Comparison of ENCODE assay signal across 9 cellular contexts in the genomic region with DNA sequence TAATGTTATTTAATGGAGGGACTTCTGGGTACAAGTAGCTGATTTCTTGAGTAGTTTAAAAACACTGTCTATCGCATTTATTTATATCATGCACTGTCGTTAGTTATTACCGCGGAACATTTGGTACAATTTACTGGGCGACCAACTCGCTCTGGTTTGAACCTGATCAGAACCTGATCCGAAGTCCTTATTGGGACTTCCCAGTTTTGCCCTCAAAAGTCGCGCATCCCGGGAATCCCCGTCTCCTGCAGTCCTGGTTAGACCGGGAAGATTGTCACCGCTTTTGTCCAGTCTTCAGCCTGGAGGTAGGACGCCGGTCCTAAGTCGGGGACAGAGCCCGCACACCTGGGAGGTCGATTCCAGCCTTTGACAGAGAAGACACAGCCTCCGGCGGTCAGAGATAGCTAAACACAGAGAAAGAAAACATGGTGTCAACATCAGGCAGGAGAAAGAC. TPM values are rescaled to one million over a fixed set of nuclear protein-coding genes. Genes with fewer than 3 reads are reported as not detected.
DNase-seq lines count a peak whose midpoint lies in the region; ATAC-seq and TF ChIP-seq lines count a peak whose summit lies in the region.
"Had no signal": no experiment of that assay in that cellular context is flagged by ENCODE, and none has a peak within 500 bp of the region (broad histone marks: within the 10 kb centered on the region; RNA-seq: fewer than 3 reads in every experiment).

No MANE protein-coding gene starts in this region.

- H3K9ac ChIP-seq in HCT116 (ENCODE audit: low read length) (peak overlapping the region; percentile 93), SU-DHL-6 (ENCODE audit: low read length) (peak overlapping the region; percentile 87)

- no peak for TF ChIP-seq EP300 in stomach (IDR thresholded peaks at IDR 0.05)

- no peaks in the 10 kb centered on the region for H3K27me3 Mint-ChIP-seq in dendritic cell treated with granulocyte-macrophage colony-stimulating factor and Interleukin-4, amounts not matched to agents 40 ng/mL and 50 ng/mL, for 4 days

- RAD21 ChIA-PET in HCT116 (lab: Charles Lee; ENCODE audit: low non-redundant PET in 1 of 2, low total read pairs in 2 of 2, uncharacterized antibody in 2 of 2, unreplicated experiment in 2 of 2) = no interaction called here

- H3K9me3 ChIP-seq in HCT116 (ENCODE audit: control insufficient read depth in 1 of 2, insufficient read depth in 1 of 2, low read depth in 1 of 2, low read length in 2 of 2) (no peaks in the 10 kb centered on the region), SU-DHL-6 (ENCODE audit: insufficient read depth, low read length) (no peaks in the 10 kb centered on the region), lower lobe of right lung (no peaks in the 10 kb centered on the region), stomach (no peaks in the 10 kb centered on the region)

- H4K20me1 ChIP-seq in HCT116 (ENCODE audit: insufficient read depth) (no peaks in the 10 kb centered on the region), SU-DHL-6 (ENCODE audit: low read depth, low read length) (no peaks in the 10 kb centered on the region)

- WGBS in stomach, 5 donors = 1 to 2% (median 1%) methylated on average over 20 of the region's 20 CpGs

- CTCF ChIA-PET in HCT116 (lab: Charles Lee) = no interaction called here

- peaks cover 24% of the 10 kb centered on the region for H3K4me1 Mint-ChIP-seq in dendritic cell treated with granulocyte-macrophage colony-stimulating factor and Interleukin-4, amounts not matched to agents 40 ng/mL and 50 ng/mL, for 4 days (ENCODE audit: low read depth)

- H2AFZ ChIP-seq in HCT116 (ENCODE audit: low read depth, low read length, poor library complexity, severe bottlenecking) = no peak overlapping the region
- H2AFZ ChIP-seq in SU-DHL-6 (ENCODE audit: low read depth, low read length, severe bottlenecking) = peak overlapping the region; percentile 80

- intact Hi-C loops in HCT116 (cut with micrococcal nuclease) = no loop called here
- intact Hi-C loops in dendritic cell treated with granulocyte-macrophage colony-stimulating factor and Interleukin-4, amounts not matched to agents 40 ng/mL and 50 ng/mL, for 4 days (cut with micrococcal nuclease) = loop anchor here (2.0 to 5.0 kb wide), 2 partner anchors 34 to 1120 kb away; a partner anchor contains a TSS
- intact Hi-C loops in lower lobe of right lung (cut with DNase I) = no loop called here
- intact Hi-C loops in stomach (cut with DNase I; ENCODE audit: low total_unique reads) = no loop called here

- H3K4me1 ChIP-seq in HCT116 (ENCODE audit: control insufficient read depth in 1 of 2, insufficient read depth in 2 of 2, low read length in 2 of 2) = peaks cover 9 to 20% of the 10 kb centered on the region in 2 experiments; a peak in 3 of 4 replicates
- H3K4me1 ChIP-seq in lower lobe of right lung = peaks cover 16% of the 10 kb centered on the region
- H3K4me1 ChIP-seq in stomach = peaks cover 15 to 32% (median 24%) of the 10 kb centered on the region in 4 donors

- H3K79me2 ChIP-seq in HCT116 (ENCODE audit: insufficient read depth, low read length) (peaks cover 19% of the 10 kb centered on the region), SU-DHL-6 (ENCODE audit: insufficient read depth, low read length) (0 out of 2 replicates have a peak, but pooled peaks cover 3% of the 10 kb centered on the region)

- peak overlapping the region; percentile 99 for H3K4me3 Mint-ChIP-seq in dendritic cell treated with granulocyte-macrophage colony-stimulating factor and Interleukin-4, amounts not matched to agents 40 ng/mL and 50 ng/mL, for 4 days

- TF ChIP-seq CTCF in HCT116 (IDR thresholded peaks at IDR 0.05 in 2 of 3, conservative IDR thresholded peaks at IDR 0.05 in 1 of 3; ENCODE audit: borderline replicate concordance in 1 of 3, insufficient read depth in 1 of 3, low read depth in 2 of 3, low read length in 2 of 3) (no peak), SU-DHL-6 (IDR thresholded peaks at IDR 0.05; ENCODE audit: insufficient read depth, low read length, poor library complexity, severe bottlenecking) (no peak), lower lobe of right lung (IDR thresholded peaks at IDR 0.05) (no peak), stomach (IDR thresholded peaks at IDR 0.05) (no peak)

- peak overlapping the region; percentile 96 for H3K4me2 ChIP-seq in HCT116 (ENCODE audit: low read length)
- H3K4me2 ChIP-seq in SU-DHL-6 (ENCODE audit: low read depth, low read length, poor library complexity, severe bottlenecking) = peak overlapping the region; percentile 70

- H3K27ac ChIP-seq in HCT116 (ENCODE audit: low read depth, low read length) (peak overlapping the region; percentile 54; the same call in 1 of the 2 replicates), SU-DHL-6 (ENCODE audit: low read depth, low read length) (no peak overlapping the region), lower lobe of right lung (peak overlapping the region; percentile 98), stomach (peak overlapping the region; percentile 90 to 97 (median 91))

- peak; percentile 3; the same call in 1 of the 2 replicates for ATAC-seq in HCT116
- ATAC-seq in lower lobe of right lung = peak; percentile 1 to 26
- ATAC-seq in HG02981 (IDR thresholded peaks at IDR 0.05; ENCODE audit: unreplicated experiment) = no peak

- POLR2A ChIA-PET in HCT116 (lab: Charles Lee) = no interaction called here

- no peaks in the 10 kb centered on the region for H3F3A ChIP-seq in SU-DHL-6 (ENCODE audit: insufficient read depth)

- TF ChIP-seq POLR2A in HCT116 (IDR thresholded peaks at IDR 0.05; ENCODE audit: borderline replicate concordance, extremely low read depth, insufficient read depth, insufficient read length) (no peak), stomach (IDR thresholded peaks at IDR 0.05) (no peak)

- BruUV-seq in HCT116 (replicated peaks; lab: Mats Ljungman, UMichigan) = TSS peak; percentile 53

- H3K36me3 ChIP-seq in HCT116 (ENCODE audit: control insufficient read depth in 1 of 2, insufficient read depth in 2 of 2, low read length in 2 of 2) (peaks cover 2 to 6% of the 10 kb centered on the region in 2 experiments; a peak in 2 of 4 replicates), SU-DHL-6 (ENCODE audit: low read length) (no peaks in the 10 kb centered on the region), lower lobe of right lung (peaks cover 15% of the 10 kb centered on the region), stomach (peaks cover 7 to 24% (median 21%) of the 10 kb centered on the region in 4 donors)

- H3K9me2 ChIP-seq in HCT116 (ENCODE audit: insufficient read depth) (no peaks in the 10 kb centered on the region), SU-DHL-6 (replicated peaks; ENCODE audit: insufficient read depth, low read length) (no peaks in the 10 kb centered on the region)

- TF ChIP-seq RAD21 in HCT116 (IDR thresholded peaks at IDR 0.05; ENCODE audit: low read depth) = no peak

- no peaks in the 10 kb centered on the region for H3K9me3 Mint-ChIP-seq in dendritic cell treated with granulocyte-macrophage colony-stimulating factor and Interleukin-4, amounts not matched to agents 40 ng/mL and 50 ng/mL, for 4 days

- H3K4me3 ChIP-seq in HCT116 (replicated peaks in 1 of 2; ENCODE audit: low read depth in 1 of 2, low read length in 2 of 2) (peak overlapping the region; percentile 89 to 95), SU-DHL-6 (ENCODE audit: insufficient read depth, low read length, poor library complexity, severe bottlenecking) (peak overlapping the region; percentile 84), lower lobe of right lung (peak overlapping the region; percentile 87), stomach (peak overlapping the region; percentile 57 to 88 (median 76))

- H3K27me3 ChIP-seq in HCT116 (ENCODE audit: insufficient read depth, low read length) (no peaks in the 10 kb centered on the region), SU-DHL-6 (ENCODE audit: low read length) (no peaks in the 10 kb centered on the region), lower lobe of right lung (ENCODE audit: low read depth) (no peaks in the 10 kb centered on the region), stomach (no peaks in the 10 kb centered on the region)

- H3K27ac Mint-ChIP-seq in dendritic cell treated with granulocyte-macrophage colony-stimulating factor and Interleukin-4, amounts not matched to agents 40 ng/mL and 50 ng/mL, for 4 days = peak overlapping the region; percentile 99

- peaks cover 38% of the 10 kb centered on the region for H3K36me3 Mint-ChIP-seq in dendritic cell treated with granulocyte-macrophage colony-stimulating factor and Interleukin-4, amounts not matched to agents 40 ng/mL and 50 ng/mL, for 4 days (ENCODE audit: low read depth)

- DNase-seq in CD1c-positive myeloid dendritic cell (ENCODE audit: extremely low spot score) (peak; percentile 37), HCT116 (ENCODE audit: low read depth, low spot score) (no peak), lower lobe of right lung (no peak), stomach (no peak), HuH-7.5 (ENCODE audit: low spot score) (no peak)

TF ChIP-seq in HCT116, 20 proteins besides CTCF, POLR2A, EP300 and RAD21 (continues in another document):
- TF ChIP-seq, protein P1, sequence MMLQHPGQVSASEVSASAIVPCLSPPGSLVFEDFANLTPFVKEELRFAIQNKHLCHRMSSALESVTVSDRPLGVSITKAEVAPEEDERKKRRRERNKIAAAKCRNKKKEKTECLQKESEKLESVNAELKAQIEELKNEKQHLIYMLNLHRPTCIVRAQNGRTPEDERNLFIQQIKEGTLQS (IDR thresholded peaks at IDR 0.05) = no peak

RNA-seq across cellular contexts. Expression of a gene that starts 0.7 kb away (rescaled TPM):
- total RNA-seq in HCT116 (2021; ENCODE audit: unreplicated experiment) (21.4 TPM), lower lobe of right lung (38.2 TPM), stomach (10 to 100 TPM in 4 of 5 donors, under 1 TPM in 1; under 0.01 to 84.3 (median 22.9) TPM)
- 7.6 and 10.5 TPM in 2 replicates for polyA plus RNA-seq in HCT116 (2012)
- polyA plus RNA-seq in stomach = 10 to 100 TPM in 1 of 3 donors, 1 to 10 TPM in 2; 8.4 to 15.0 (median 9.8) TPM

RNA-seq across cellular contexts. Expression of a gene that starts 34.4 kb away (rescaled TPM):
- total RNA-seq in HCT116 (2021; ENCODE audit: unreplicated experiment) (24.0 TPM), lower lobe of right lung (57.7 TPM), stomach (10 to 100 TPM; 14.7 to 91.4 (median 48.4) TPM)
- 10.7 and 12.7 TPM in 2 replicates for polyA plus RNA-seq in HCT116 (2012)
- 10 to 100 TPM; 12.7 to 21.2 (median 16.4) TPM for polyA plus RNA-seq in stomach

RNA-seq across cellular contexts. Expression of a gene that starts 44.3 kb away (rescaled TPM):
- not detected for total RNA-seq in HCT116 (2021; ENCODE audit: unreplicated experiment)
- polyA plus RNA-seq in HCT116 (2012) = not detected in 2 replicates
- total RNA-seq in lower lobe of right lung = not detected
- not detected for total RNA-seq in stomach
- polyA plus RNA-seq in stomach = under 1 TPM in 1 of 3 donors, not detected in 2; 0.05 TPM
- total RNA-seq: NCI-H460 had no signal
